Comparison of ENCODE assay signal across 8 cellular contexts in the genomic region with DNA sequence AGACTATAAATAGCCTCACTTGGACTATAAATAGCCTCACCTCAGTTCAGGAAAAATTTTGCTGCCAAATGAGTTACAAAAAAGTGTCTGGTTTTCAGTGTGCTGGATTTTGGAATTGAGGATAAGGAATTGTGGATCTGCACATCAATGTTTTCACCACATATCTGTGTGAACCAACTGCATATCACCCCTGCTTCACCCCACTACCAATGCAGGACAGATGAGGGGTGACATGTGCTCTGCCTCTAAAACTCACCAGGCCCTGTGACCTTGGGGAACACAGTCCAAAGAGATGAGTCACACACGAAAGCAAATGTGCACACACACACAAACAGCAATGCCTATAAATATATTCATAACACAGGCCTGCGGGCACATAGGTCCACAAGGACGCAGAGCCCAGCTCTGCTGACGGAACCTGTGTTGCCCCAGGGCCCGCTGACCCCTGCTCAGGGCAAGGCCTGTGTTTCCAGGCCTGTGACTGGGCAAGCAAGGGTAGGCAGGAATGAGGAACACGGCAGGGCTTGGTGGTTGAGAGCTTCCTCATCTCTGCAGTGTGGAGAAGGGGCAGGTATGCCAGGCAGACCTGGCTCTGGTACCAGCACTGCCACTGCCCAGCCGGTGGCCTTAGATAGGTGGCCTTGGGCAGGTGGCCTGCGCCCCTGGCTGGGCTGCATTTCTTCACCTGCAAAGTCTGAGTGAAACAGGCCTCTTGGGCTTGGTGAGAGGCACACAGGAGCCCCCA.
DNase-seq lines count a peak whose midpoint lies in the region; ATAC-seq, FAIRE-seq and TF ChIP-seq lines count a peak whose summit lies in the region.

No MANE protein-coding gene starts in this region.

- H3K4me1 ChIP-seq in small intestine (ENCODE audit: control insufficient read depth in 2 of 2, insufficient read depth in 1 of 2, low read depth in 1 of 2, low read length in 1 of 2): peaks cover 2 to 6% of the 10 kb centered on the region in 2 donors

- H3K27me3 ChIP-seq in small intestine (ENCODE audit: control insufficient read depth in 2 of 2, insufficient read depth in 2 of 2, low read length in 2 of 2): no peaks in the 10 kb centered on the region

- FAIRE-seq in small intestine (lab: Jason Lieb, UNC): no peak

- peak; percentile 44 for DNase-seq in H4 (ENCODE audit: low spot score)
- DNase-seq in RPMI8226: peak; percentile 87
- DNase-seq in fibroblast of mammary gland (ENCODE audit: low read depth): peak; percentile 74
- DNase-seq in small intestine: peak; percentile 79
- DNase-seq in activated CD8-positive, alpha-beta memory T cell treated with anti-CD3 and anti-CD28 coated beads, Interleukin-2, amount 50 U/mL, for 4 hours: no peak
- no peak for DNase-seq in stimulated activated CD4-positive, alpha-beta T cell treated with anti-CD3 and anti-CD28 coated beads, Interleukin-4, amount 100 ng/mL, for 1 hour
- DNase-seq in NCI-H1436 treated with DMSO at 0.1 percent for 48 hours (lab: John Stamatoyannopoulos, UW): no peak

- H3K4me3 ChIP-seq in fibroblast of mammary gland (ENCODE audit: control insufficient read depth, low read depth, low read length) (no peak overlapping the region), small intestine (ENCODE audit: low read depth in 1 of 2, low read length in 2 of 2) (no peak overlapping the region)

- 18 to 44% (median 30%) methylated on average over 8 of the region's 8 CpGs for WGBS in small intestine, 3 donors

- no peak for ATAC-seq in GM19023 (IDR thresholded peaks at IDR 0.05; ENCODE audit: unreplicated experiment)

- TF ChIP-seq CTCF in fibroblast of mammary gland (conservative IDR thresholded peaks at IDR 0.05; ENCODE audit: control insufficient read depth, insufficient read depth, low read depth, low read length): no peak

- H3K36me3 ChIP-seq in small intestine (ENCODE audit: control insufficient read depth in 2 of 2, insufficient read depth in 2 of 2, low read length in 2 of 2): no peaks in the 10 kb centered on the region

- peak overlapping the region; percentile 56 to 76 for H3K27ac ChIP-seq in small intestine (ENCODE audit: low read depth in 1 of 2, low read length in 1 of 2)

- no peaks in the 10 kb centered on the region for H3K9me3 ChIP-seq in small intestine (ENCODE audit: control insufficient read depth, low read depth)

Comparison
In these comparisons a context has a peak if more than half of its experiments do, and no peak if none do; other contexts are left out.
1. DNase-seq: peak in H4 (single experiment), RPMI8226 (single experiment), fibroblast of mammary gland (single experiment) and small intestine (single experiment); none in activated CD8-positive, alpha-beta memory T cell treated with anti-CD3 and anti-CD28 coated beads, Interleukin-2, amount 50 U/mL, for 4 hours (single experiment), stimulated activated CD4-positive, alpha-beta T cell treated with anti-CD3 and anti-CD28 coated beads, Interleukin-4, amount 100 ng/mL, for 1 hour (single experiment) and NCI-H1436 treated with DMSO at 0.1 percent for 48 hours (single experiment).